Comparison of ENCODE assay signal across 21 cellular contexts in the genomic region with DNA sequence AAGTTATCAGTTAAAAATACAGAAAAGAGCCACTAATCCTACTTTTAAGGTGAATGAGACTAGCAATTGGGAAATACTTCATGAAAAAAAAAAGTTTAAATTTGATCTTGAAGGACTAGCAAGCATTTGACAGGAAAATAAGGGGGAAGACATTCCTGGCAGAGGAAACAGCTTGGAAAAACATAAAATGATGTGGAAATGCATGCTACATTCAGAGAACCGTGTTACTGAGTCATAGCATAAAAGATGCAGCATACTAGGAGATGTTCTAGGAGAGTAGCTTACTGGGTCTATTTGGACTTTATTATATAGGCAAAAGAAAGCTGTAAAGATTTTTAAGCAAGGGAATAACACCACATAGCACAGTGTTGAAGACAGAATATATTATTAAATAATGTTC.
A peak's percentile ranks its signal among the peaks of the same experiment; 100 is the strongest.
DNase-seq lines count a peak whose midpoint lies in the region; ATAC-seq and TF ChIP-seq lines count a peak whose summit lies in the region.
"Had no signal": no experiment of that assay in that cellular context is flagged by ENCODE, and none has a peak within 500 bp of the region (broad histone marks: within the 10 kb centered on the region; RNA-seq: fewer than 3 reads in every experiment).

No MANE protein-coding gene starts in this region.

- H3K27me3 ChIP-seq in IMR-90 (ENCODE audit: control insufficient read depth, insufficient read depth, low read length): peaks cover 4% of the 10 kb centered on the region; the same call in 1 of the 2 replicates

- no peaks in the 10 kb centered on the region for H3K4me1 ChIP-seq in IMR-90 (ENCODE audit: control insufficient read depth, insufficient read depth, low read length)

- TF ChIP-seq CTCF in IMR-90 (conservative IDR thresholded peaks at IDR 0.05; ENCODE audit: low read depth, low read length) (no peak), cardiac fibroblast (IDR thresholded peaks at IDR 0.05; ENCODE audit: low read depth, low read length) (no peak)

- DNase-seq in IMR-90 (peak; percentile 33), cardiac fibroblast (ENCODE audit: low read depth in 2 of 2) (peak; percentile 52 to 80), fibroblast of peridontal ligament (ENCODE audit: extremely low read depth) (peak; percentile 60), skeletal muscle cell (ENCODE audit: low read depth) (peak; percentile 41), NCI-H748 (lab: John Stamatoyannopoulos, UW; ENCODE audit: unreplicated experiment) (no peak), GM03348 (ENCODE audit: low spot score) (no peak), GF-D8 (lab: John Stamatoyannopoulos, UW) (no peak)
- DNase-seq: CD4-positive, CD25-positive, alpha-beta regulatory T cell; H7; Kasumi-1; MM.1S; NCI-H1048; NCI-H1417 treated with DMSO at 0.1 percent for 48 hours; NCI-H187; NCI-H2107; NCI-H446 treated with DMSO at 0.1 percent for 48 hours; NCI-H748 treated with DMSO at 0.1 percent for 48 hours; NK-92 treated with Interleukin-12 subunit alpha and Interleukin-12 subunit beta, amount 100 ng/mL, for 24 hours; SIG-M5 had no signal

- no peaks in the 10 kb centered on the region for H3K36me3 ChIP-seq in IMR-90 (ENCODE audit: control insufficient read depth, insufficient read depth, low read length)

- H2AK5ac ChIP-seq in IMR-90 (ENCODE audit: low read depth, low read length): no peak overlapping the region

- H2AK9ac ChIP-seq in IMR-90 (replicated peaks; ENCODE audit: low read depth, low read length, poor library complexity): no peak overlapping the region

- no peak overlapping the region for H3K56ac ChIP-seq in IMR-90 (ENCODE audit: extremely low read depth, insufficient read depth, low read length)

- H2BK20ac ChIP-seq in IMR-90 (ENCODE audit: low read depth, low read length): no peak overlapping the region

- no peak overlapping the region for H3K4me3 ChIP-seq in IMR-90 (ENCODE audit: insufficient read depth, low read depth, low read length)
- H3K4me3 ChIP-seq in cardiac fibroblast (replicated peaks in 1 of 2; ENCODE audit: low read depth in 2 of 2, low read length in 2 of 2): no peak overlapping the region
- no peak overlapping the region for H3K4me3 ChIP-seq in skeletal muscle cell (ENCODE audit: low read depth, low read length)
- H3K4me3 ChIP-seq: GM12878 had no signal

- H2BK120ac ChIP-seq in IMR-90 (ENCODE audit: low read depth, low read length): no peak overlapping the region

- no peaks in the 10 kb centered on the region for H3K9me3 ChIP-seq in IMR-90 (ENCODE audit: control insufficient read depth, insufficient read depth, low read length)

- no peak overlapping the region for H2AFZ ChIP-seq in IMR-90 (replicated peaks; ENCODE audit: low read length, poor library complexity)

- H4K20me1 ChIP-seq in IMR-90 (ENCODE audit: insufficient read depth, low read length): no peaks in the 10 kb centered on the region

- no peaks in the 10 kb centered on the region for H3K9me1 ChIP-seq in IMR-90 (ENCODE audit: insufficient read depth, low read length)

- dilution Hi-C loops in IMR-90 (cut with HindIII; ENCODE audit: low sequenced_read_pairs, unreplicated experiment): no loop called here

- H4K5ac ChIP-seq in IMR-90 (ENCODE audit: low read depth, low read length): no peak overlapping the region

- H3K4me2 ChIP-seq in IMR-90 (ENCODE audit: low read depth, low read length): no peak overlapping the region

- no peak overlapping the region for H4K91ac ChIP-seq in IMR-90 (ENCODE audit: insufficient read depth, low read depth, low read length)

- H3K79me1 ChIP-seq in IMR-90 (ENCODE audit: low read depth in 1 of 2, low read length in 2 of 2): no peaks in the 10 kb centered on the region; a peak in 2 of 4 replicates

- WGBS in IMR-90 (ENCODE audit: extremely low coverage in 2 of 2, insufficient read length in 1 of 2), 2 experiments: no CpG with 5 or more reads among the region's 1 CpG

- H2BK5ac ChIP-seq in IMR-90 (ENCODE audit: low read depth, low read length, poor library complexity, severe bottlenecking): no peak overlapping the region

- TF ChIP-seq RAD21 in IMR-90 (IDR thresholded peaks at IDR 0.05; ENCODE audit: low read length): no peak

- intact Hi-C loops in IMR-90 (cut with micrococcal nuclease): loop anchor here (5.0 kb wide), 2 partner anchors 371 to 961 kb away; partner anchors contain the start of gene SGCE

- no peak overlapping the region for H3K14ac ChIP-seq in IMR-90 (replicated peaks; ENCODE audit: low read depth, low read length)

- no peak overlapping the region for H3K9ac ChIP-seq in IMR-90 (ENCODE audit: low read depth, low read length)

- no peak overlapping the region for H2BK15ac ChIP-seq in IMR-90 (ENCODE audit: low read depth, low read length)

- no TSS peak for BruUV-seq in IMR-90 (replicated peaks; lab: Mats Ljungman, UMichigan)

- no peak for TF ChIP-seq POLR2A in IMR-90 (IDR thresholded peaks at IDR 0.05; ENCODE audit: low read depth, low read length)

- ATAC-seq in IMR-90 (ENCODE audit: low read depth): no peak
- ATAC-seq: GM12878 had no signal

- CTCF ChIA-PET in IMR-90 (lab: Yijun Ruan, JAX): interaction anchor here (0.5 to 1.0 kb wide), 2 partner anchors 10 to 462 kb away, joined by 3 to 5 read pairs; no protein-coding TSS in a partner anchor

- no peak overlapping the region for H3K27ac ChIP-seq in IMR-90 (ENCODE audit: insufficient read depth, low read length)
- H3K27ac ChIP-seq: RWPE1 had no signal

- no peak overlapping the region for H3K18ac ChIP-seq in IMR-90 (ENCODE audit: low read depth, low read length)

- H3K23ac ChIP-seq in IMR-90 (ENCODE audit: low read depth, low read length): no peak overlapping the region

- in situ Hi-C loops in IMR-90 (cut with MboI; ENCODE audit: low sequenced_read_pairs): loop anchor here (10.0 to 25.0 kb wide), 2 partner anchors 369 to 1201 kb away; partner anchors contain the start of genes ASB4 and SGCE

- no peak overlapping the region for H4K8ac ChIP-seq in IMR-90 (ENCODE audit: low read depth in 2 of 2, low read length in 2 of 2)

- POLR2A ChIA-PET in IMR-90 (lab: Charles Lee; ENCODE audit: unreplicated experiment): no interaction called here

- H3K4ac ChIP-seq in IMR-90 (ENCODE audit: low read depth, low read length): no peak overlapping the region

TF ChIP-seq in IMR-90, 13 proteins besides CTCF, POLR2A, EP300 and RAD21:
- no peak for TF ChIP-seq NFE2L2 (IDR thresholded peaks at IDR 0.05; ENCODE audit: low read depth, low read length)
- no peak for TF ChIP-seq USF2 (IDR thresholded peaks at IDR 0.05; ENCODE audit: low read depth, low read length)
- TF ChIP-seq RFX5 (IDR thresholded peaks at IDR 0.05; ENCODE audit: low read depth, low read length): no peak
- TF ChIP-seq FOS (IDR thresholded peaks at IDR 0.05; ENCODE audit: low read depth, low read length): no peak
- no peak for TF ChIP-seq MXI1 (IDR thresholded peaks at IDR 0.05; ENCODE audit: borderline replicate concordance, low read depth, low read length)
- no peak for TF ChIP-seq CHD1 (IDR thresholded peaks at IDR 0.05; ENCODE audit: low read depth, low read length)
- no peak for TF ChIP-seq RCOR1 (IDR thresholded peaks at IDR 0.05; ENCODE audit: insufficient replicate concordance, low read length)
- TF ChIP-seq CEBPB (IDR thresholded peaks at IDR 0.05; ENCODE audit: low read depth, low read length): no peak
- no peak for TF ChIP-seq MAZ (IDR thresholded peaks at IDR 0.05; ENCODE audit: borderline replicate concordance, low read depth, low read length)
- no peak for TF ChIP-seq SMC3 (IDR thresholded peaks at IDR 0.05; ENCODE audit: low read depth, low read length)
- TF ChIP-seq ELK1 (IDR thresholded peaks at IDR 0.05; ENCODE audit: borderline replicate concordance, low read depth, low read length): no peak
- TF ChIP-seq MAFK (IDR thresholded peaks at IDR 0.05; ENCODE audit: low read depth, low read length): no peak
- TF ChIP-seq BHLHE40 (IDR thresholded peaks at IDR 0.05; ENCODE audit: low read depth, low read length): no peak
TF ChIP-seq in IMR-90: peak in this region for 0.

Comparison
In these comparisons a context has a peak if more than half of its experiments do, and no peak if none do; other contexts are left out.
1. DNase-seq: peak in IMR-90 (single experiment), cardiac fibroblast (2 of 2), fibroblast of peridontal ligament (single experiment) and skeletal muscle cell (single experiment); none in NCI-H748 (single experiment), GM03348 (single experiment) and GF-D8 (single experiment).